In genomic region chr12:124568431-124569374, GRCh38 we compare ENCODE assay signal across 8 cellular contexts. TPM values are rescaled to one million over a fixed set of nuclear protein-coding genes. Genes with fewer than 3 reads are reported as not detected.
DNase-seq lines count a peak whose midpoint lies in the region; ATAC-seq and TF ChIP-seq lines count a peak whose summit lies in the region.

No MANE protein-coding gene starts in this region.

- no peaks in the 10 kb centered on the region for H3K27me3 ChIP-seq in Panc1 (ENCODE audit: control insufficient read depth, insufficient read depth, low read length)

- BruUV-seq in Panc1 (replicated peaks; lab: Mats Ljungman, UMichigan), result no TSS peak

- peak overlapping the region; percentile 98 for H3K27ac Mint-ChIP-seq in chondrocyte (ENCODE audit: unreplicated experiment)

- POLR2A ChIA-PET in Panc1 (lab: Charles Lee), result no interaction called here

- DNase-seq in NCI-H2227 (lab: John Stamatoyannopoulos, UW; ENCODE audit: unreplicated experiment) (peak; percentile 39), NCI-H2227 treated with DMSO at 0.1 percent for 48 hours (lab: John Stamatoyannopoulos, UW) (no peak), Panc1 (ENCODE audit: low read depth, low spot score) (no peak), chondrocyte (ENCODE audit: low spot score) (no peak), kidney tubule cell (ENCODE audit: low spot score) (peak; percentile 64)
- DNase-seq in stimulated activated CD4-positive, alpha-beta T cell treated with anti-CD3 and anti-CD28 coated beads, Interleukin-4, amount 100 ng/mL, for 24 hours, result peak; percentile 11

- H3K4me1 Mint-ChIP-seq in chondrocyte (ENCODE audit: low read depth), result peaks cover 35% of the 10 kb centered on the region

- no peaks in the 10 kb centered on the region; the same call in 1 of the 2 replicates for H3K36me3 ChIP-seq in Panc1 (ENCODE audit: control insufficient read depth, insufficient read depth, low read length)

- intact Hi-C loops in Panc1 (cut with micrococcal nuclease; ENCODE audit: unreplicated experiment), result loop anchor here (5.0 to 10.0 kb wide), 4 partner anchors 114 to 196 kb away; no protein-coding TSS in a partner anchor

- peaks cover 29% of the 10 kb centered on the region for H3K4me1 ChIP-seq in Panc1 (ENCODE audit: control insufficient read depth, insufficient read depth, low read length)

- no peaks in the 10 kb centered on the region for H3K36me3 Mint-ChIP-seq in chondrocyte (ENCODE audit: low read depth)

- no peaks in the 10 kb centered on the region for H3K9me3 ChIP-seq in Panc1 (ENCODE audit: control insufficient read depth, insufficient read depth, low read depth, low read length)

- no peaks in the 10 kb centered on the region for H3K9me3 Mint-ChIP-seq in chondrocyte (ENCODE audit: low read depth)

- H3K27me3 Mint-ChIP-seq in chondrocyte (ENCODE audit: low read depth), result no peaks in the 10 kb centered on the region

- ATAC-seq in HG02852 (IDR thresholded peaks at IDR 0.05; ENCODE audit: unreplicated experiment), result peak; percentile 19
- peak; percentile 24; the same call in 1 of the 2 replicates for ATAC-seq in Panc1
- ATAC-seq in HG02870 (IDR thresholded peaks at IDR 0.05; ENCODE audit: unreplicated experiment), result no peak

- in situ Hi-C loops in Panc1 (cut with HindIII; ENCODE audit: low pct_unique_long_range_greater_than_20kb, low sequenced_read_pairs), result no loop called here

- H3K4me3 Mint-ChIP-seq in chondrocyte (ENCODE audit: unreplicated experiment), result peak overlapping the region; percentile 2

- H3K27ac ChIP-seq in Panc1 (ENCODE audit: low read length), result peak overlapping the region; percentile 91

- no peak overlapping the region; a peak in 1 of 4 replicates for H3K4me3 ChIP-seq in Panc1 (ENCODE audit: low read depth in 2 of 2, low read length in 2 of 2)

- TF ChIP-seq CTCF in Panc1 (IDR thresholded peaks at IDR 0.05), result no peak; the same call in 1 of the 2 replicates
- peak; percentile 77 for TF ChIP-seq CTCF in chondrocyte (IDR thresholded peaks at IDR 0.05)

- CTCF ChIA-PET in Panc1 (lab: Charles Lee), result interaction anchor here (0.7 kb wide), 1 partner anchor 154 kb away, joined by 3 read pairs; no protein-coding TSS in a partner anchor

RNA-seq across cellular contexts. Expression of gene NCOR2, which starts 1.3 kb away (rescaled TPM):
- total RNA-seq in Panc1 (2021; ENCODE audit: unreplicated experiment) (461 TPM), chondrocyte (327 to 390 TPM (median 348 TPM) in 3 replicates)
- 441 TPM for polyA plus RNA-seq in Panc1 (2012; ENCODE audit: insufficient read length)

Comparison
In these comparisons a context has a peak if more than half of its experiments do, and no peak if none do; other contexts are left out.
1. DNase-seq: peak in NCI-H2227 (single experiment), kidney tubule cell (single experiment) and stimulated activated CD4-positive, alpha-beta T cell treated with anti-CD3 and anti-CD28 coated beads, Interleukin-4, amount 100 ng/mL, for 24 hours (single experiment); none in NCI-H2227 treated with DMSO at 0.1 percent for 48 hours (single experiment), Panc1 (single experiment) and chondrocyte (single experiment).